In the genomic region with DNA sequence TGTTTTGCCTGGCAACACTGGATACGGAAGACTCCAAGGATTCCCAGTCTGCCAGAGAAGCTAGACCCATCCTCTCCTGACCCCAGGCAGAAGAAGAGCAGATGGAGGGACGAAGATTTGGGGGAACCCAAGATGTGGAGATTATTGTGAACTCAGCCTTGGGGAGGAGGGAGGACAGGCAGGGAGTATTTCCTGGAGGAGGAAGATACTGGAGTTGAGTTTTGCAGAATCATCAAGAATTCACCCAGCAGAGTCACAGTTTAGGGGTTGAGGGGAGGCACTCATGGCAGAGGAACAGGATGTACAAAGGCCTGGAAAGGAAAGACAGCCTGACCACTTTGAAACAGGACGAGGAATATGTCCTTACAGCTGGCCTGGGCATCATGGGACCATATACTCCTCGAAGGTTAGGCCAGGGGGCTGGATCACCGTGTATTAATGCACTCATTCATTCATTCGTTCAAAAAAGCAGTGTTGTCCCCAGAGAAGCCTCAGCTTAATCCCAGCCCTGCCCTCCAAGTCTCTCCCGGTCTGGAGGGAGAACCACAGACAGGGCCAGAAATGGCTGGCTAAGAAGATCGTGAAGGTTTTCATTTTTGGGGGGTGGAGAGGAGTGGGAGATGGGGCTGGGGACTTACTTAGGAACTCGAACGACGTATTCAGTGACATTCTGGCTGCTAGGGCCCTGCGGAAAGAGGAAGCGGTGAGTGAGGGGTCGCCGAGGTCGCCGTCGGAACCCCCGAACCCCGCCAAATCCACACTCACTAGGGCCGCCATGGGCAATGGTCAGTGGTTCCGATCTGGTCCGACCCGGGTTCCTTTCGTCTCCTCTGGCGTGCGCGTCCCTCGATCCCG, we compare ENCODE assay signal across 8 cellular contexts. TPM values are rescaled to one million over a fixed set of nuclear protein-coding genes. Genes with fewer than 3 reads are reported as not detected.
A peak's percentile ranks its signal among the peaks of the same experiment; 100 is the strongest.
DNase-seq lines count a peak whose midpoint lies in the region; ATAC-seq and TF ChIP-seq lines count a peak whose summit lies in the region.

No MANE protein-coding gene starts in this region.

- H3K4me3 ChIP-seq in GM12875 (ENCODE audit: low read depth, low read length) (peak overlapping the region; percentile 89), OCI-LY7 (ENCODE audit: low read depth, low read length, poor library complexity, severe bottlenecking) (peak overlapping the region; percentile 81), endodermal cell (ENCODE audit: low read length) (peak overlapping the region; percentile 99), ovary (peak overlapping the region; percentile 75)

- H3K27ac ChIP-seq in OCI-LY7 (ENCODE audit: low read depth, low read length, poor library complexity, severe bottlenecking) (peak overlapping the region; percentile 44), endodermal cell (ENCODE audit: low read depth, low read length) (peak overlapping the region; percentile 93), ovary (peak overlapping the region in 1 of 2 donors; percentile 97)

- no peak for TF ChIP-seq POLR2A in ovary (IDR thresholded peaks at IDR 0.05)

- peak overlapping the region; percentile 91 for H3K4me2 ChIP-seq in OCI-LY7 (ENCODE audit: low read length)

- H3K79me2 ChIP-seq in OCI-LY7 (ENCODE audit: insufficient read depth, low read depth, low read length) = peaks cover 15% of the 10 kb centered on the region

- no peaks in the 10 kb centered on the region for H3K9me2 ChIP-seq in OCI-LY7 (ENCODE audit: insufficient read depth, low read length)

- intact Hi-C loops in OCI-LY7 (cut with micrococcal nuclease; ENCODE audit: unreplicated experiment) (loop anchor here (10.0 kb wide), 1 partner anchor 112 kb away; a partner anchor contains a TSS), ovary (cut with DNase I) (no loop called here)

- no peak for TF ChIP-seq EP300 in ovary (IDR thresholded peaks at IDR 0.05)

- CTCF ChIA-PET in OCI-LY7 (lab: Charles Lee; ENCODE audit: unreplicated experiment) = no interaction called here

- peak overlapping the region; percentile 97 for H2AFZ ChIP-seq in OCI-LY7 (ENCODE audit: low read length)

- H3K9me3 ChIP-seq in OCI-LY7 (ENCODE audit: low read length) (no peaks in the 10 kb centered on the region), endodermal cell (ENCODE audit: control insufficient read depth, low read length) (no peaks in the 10 kb centered on the region), ovary (no peaks in the 10 kb centered on the region)

- peak overlapping the region; percentile 95 for H3K4me3 Mint-ChIP-seq in endodermal cell

- H3K27ac Mint-ChIP-seq in endodermal cell = peak overlapping the region; percentile 96

- peaks cover 20% of the 10 kb centered on the region for H3K36me3 Mint-ChIP-seq in endodermal cell (ENCODE audit: low read depth)

- H3K4me1 ChIP-seq in OCI-LY7 (ENCODE audit: insufficient read depth, low read length, poor library complexity, severe bottlenecking) = peaks cover 14% of the 10 kb centered on the region
- no peaks in the 10 kb centered on the region for H3K4me1 ChIP-seq in endodermal cell (ENCODE audit: control insufficient read depth, insufficient read depth, low read length)
- peaks cover 4% of the 10 kb centered on the region for H3K4me1 ChIP-seq in ovary (ENCODE audit: insufficient read depth)

- no peaks in the 10 kb centered on the region for H4K20me1 ChIP-seq in OCI-LY7 (ENCODE audit: insufficient read depth, low read length)

- TF ChIP-seq CTCF in GM12875 (IDR thresholded peaks at IDR 0.05; ENCODE audit: borderline replicate concordance, insufficient read depth, low read depth, low read length) = no peak
- TF ChIP-seq CTCF in OCI-LY7 (conservative IDR thresholded peaks at IDR 0.05; ENCODE audit: low read length) = no peak; the same call in 1 of the 2 replicates
- no peak for TF ChIP-seq CTCF in endodermal cell (conservative IDR thresholded peaks at IDR 0.05)
- no peak for TF ChIP-seq CTCF in ovary (IDR thresholded peaks at IDR 0.05)

- WGBS in endodermal cell (ENCODE audit: insufficient coverage in 1 of 2, insufficient read length in 1 of 2), 2 experiments = 9 to 20% methylated on average over 8 to 30 of the region's 30 CpGs
- WGBS in ovary, 3 donors = 5 to 7% (median 6%) methylated on average over 30 of the region's 30 CpGs

- no peaks in the 10 kb centered on the region for H3K9me3 Mint-ChIP-seq in endodermal cell

- ATAC-seq in GM19397 (IDR thresholded peaks at IDR 0.05; ENCODE audit: unreplicated experiment) = no peak

- H3K9ac ChIP-seq in endodermal cell (ENCODE audit: extremely low read depth, low read length, poor library complexity, severe bottlenecking) = peak overlapping the region; percentile 90

- peaks cover 34% of the 10 kb centered on the region for H3K36me3 ChIP-seq in OCI-LY7 (ENCODE audit: insufficient read depth, low read length)
- H3K36me3 ChIP-seq in endodermal cell (ENCODE audit: control insufficient read depth, insufficient read depth, low read length) = peaks cover 32% of the 10 kb centered on the region
- no peaks in the 10 kb centered on the region for H3K36me3 ChIP-seq in ovary

- no peaks in the 10 kb centered on the region for H3K27me3 ChIP-seq in endodermal cell (ENCODE audit: control insufficient read depth, insufficient read depth, low read length, poor library complexity, severe bottlenecking)
- H3K27me3 ChIP-seq in ovary = no peaks in the 10 kb centered on the region

- POLR2A ChIA-PET in OCI-LY7 (lab: Charles Lee) = no interaction called here

- peaks cover 12% of the 10 kb centered on the region for H3K4me1 Mint-ChIP-seq in endodermal cell

- TSS peak; percentile 84 for BruUV-seq in OCI-LY7 (replicated peaks; lab: Mats Ljungman, UMichigan)

- DNase-seq in OCI-LY7 (ENCODE audit: low spot score) (no peak), endodermal cell (no peak), ovary (no peak), AG08395 (ENCODE audit: low spot score) (no peak), HuH-7.5 (ENCODE audit: low spot score) (no peak)
- DNase-seq in activated CD4-positive, alpha-beta T cell treated with anti-CD3 and anti-CD28 coated beads for 1 hour = no peak

- no peaks in the 10 kb centered on the region for H3K27me3 Mint-ChIP-seq in endodermal cell (ENCODE audit: insufficient read depth)

RNA-seq across cellular contexts. Expression of a gene that starts 0.5 kb away (rescaled TPM):
- 31.1 and 44.4 TPM in 2 replicates for total RNA-seq in OCI-LY7 (2014; rRNA removed; shearing (Covaris generic))
- total RNA-seq in OCI-LY7 (2022) = 43.2 and 47.7 TPM in 2 replicates
- 10 to 100 TPM; 59.2 to 66.4 TPM for total RNA-seq in endodermal cell
- polyA plus RNA-seq in endodermal cell (2013, experiment 1 of 2) = 57.4 TPM
- polyA plus RNA-seq in endodermal cell (2013, experiment 2 of 2) = 47.4 TPM
- total RNA-seq in ovary = 10 to 100 TPM; 41.2 to 95.0 (median 65.7) TPM
- polyA plus RNA-seq in ovary = 10 to 100 TPM; 66.9 to 91.5 TPM

RNA-seq across cellular contexts. Expression of a gene that starts 16.7 kb away (rescaled TPM):
- 1.4 and 1.6 TPM in 2 replicates for total RNA-seq in OCI-LY7 (2014; rRNA removed; shearing (Covaris generic))
- 2.1 and 2.9 TPM in 2 replicates for total RNA-seq in OCI-LY7 (2022)
- total RNA-seq in endodermal cell = 1 to 10 TPM; 1.9 to 2.7 TPM
- polyA plus RNA-seq in endodermal cell (2013, experiment 1 of 2) = 1.3 TPM
- 1.3 TPM for polyA plus RNA-seq in endodermal cell (2013, experiment 2 of 2)
- total RNA-seq in ovary = 1 to 10 TPM in 6 of 7 donors, under 1 TPM in 1; 0.72 to 2.8 (median 2.0) TPM
- polyA plus RNA-seq in ovary = 1 to 10 TPM; 1.2 TPM

RNA-seq across cellular contexts. Expression of a gene that starts 19.9 kb away (rescaled TPM):
- total RNA-seq in OCI-LY7 (2014; rRNA removed; shearing (Covaris generic)) = 35.8 and 61.0 TPM in 2 replicates
- total RNA-seq in OCI-LY7 (2022) (74.2 and 75.9 TPM in 2 replicates), endodermal cell (10 to 100 TPM; 80.0 to 98.3 TPM), ovary (100 to 1,000 TPM in 3 of 7 donors, 10 to 100 TPM in 4; 66.7 to 118 (median 99.0) TPM)
- polyA plus RNA-seq in endodermal cell (2013, experiment 1 of 2) = 74.4 TPM
- 64.3 TPM for polyA plus RNA-seq in endodermal cell (2013, experiment 2 of 2)
- 10 to 100 TPM in 1 of 2 donors, under 1 TPM in 1; 0.55 to 80.8 TPM for polyA plus RNA-seq in ovary

RNA-seq across cellular contexts. Expression of a gene that starts 31.1 kb away (rescaled TPM):
- 73.5 and 115 TPM in 2 replicates for total RNA-seq in OCI-LY7 (2014; rRNA removed; shearing (Covaris generic))
- 114 and 124 TPM in 2 replicates for total RNA-seq in OCI-LY7 (2022)
- total RNA-seq in endodermal cell = 10 to 100 TPM; 79.8 to 87.7 TPM
- polyA plus RNA-seq in endodermal cell (2013, experiment 1 of 2) = 75.9 TPM
- polyA plus RNA-seq in endodermal cell (2013, experiment 2 of 2) = 69.0 TPM
- 10 to 100 TPM; 43.2 to 78.8 (median 54.1) TPM for total RNA-seq in ovary
- 10 to 100 TPM; 12.9 to 46.1 TPM for polyA plus RNA-seq in ovary

RNA-seq across cellular contexts. Expression of a gene that starts 32.2 kb away (rescaled TPM):
- total RNA-seq in OCI-LY7 (2014; rRNA removed; shearing (Covaris generic)) = 255 and 271 TPM in 2 replicates
- total RNA-seq in OCI-LY7 (2022) = 468 and 499 TPM in 2 replicates
- total RNA-seq in endodermal cell = 100 to 1,000 TPM; 454 to 476 TPM
- polyA plus RNA-seq in endodermal cell (2013, experiment 1 of 2) = 418 TPM
- polyA plus RNA-seq in endodermal cell (2013, experiment 2 of 2) = 377 TPM
- 100 to 1,000 TPM in 5 of 7 donors, 10 to 100 TPM in 2; 56.2 to 260 (median 253) TPM for total RNA-seq in ovary
- 100 to 1,000 TPM; 104 to 160 TPM for polyA plus RNA-seq in ovary
